9 cellular contexts compared by ENCODE assay signal in the genomic region with DNA sequence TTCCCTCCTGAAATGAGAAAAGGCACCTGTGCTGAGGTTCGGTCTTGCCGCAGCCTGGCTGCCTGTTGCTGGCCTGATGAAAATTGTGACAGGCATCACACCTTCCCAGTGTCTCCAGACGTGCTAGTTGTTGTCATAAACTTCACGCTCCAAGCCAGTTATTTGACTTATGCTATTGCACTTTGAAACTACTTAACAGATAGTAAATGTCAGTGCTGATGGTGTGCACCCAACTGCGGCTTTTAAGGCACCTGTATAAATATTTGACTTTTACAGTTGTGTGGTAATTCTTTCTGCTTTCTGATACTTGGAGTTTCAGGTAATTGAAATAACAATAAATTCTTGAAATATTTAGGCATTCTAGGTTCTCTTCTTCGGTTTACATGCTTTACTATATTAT. TPM values are rescaled to one million over a fixed set of nuclear protein-coding genes. Genes with fewer than 3 reads are reported as not detected.
DNase-seq lines count a peak whose midpoint lies in the region; ATAC-seq and TF ChIP-seq lines count a peak whose summit lies in the region.
"Had no signal": no experiment of that assay in that cellular context is flagged by ENCODE, and none has a peak within 500 bp of the region (broad histone marks: within the 10 kb centered on the region; RNA-seq: fewer than 3 reads in every experiment).

No MANE protein-coding gene starts in this region.

- H3K9me3 Mint-ChIP-seq in osteocyte (ENCODE audit: unreplicated experiment): no peaks in the 10 kb centered on the region

- H3K27ac ChIP-seq in esophagus squamous epithelium: no peak overlapping the region
- H3K27ac ChIP-seq in substantia nigra (ENCODE audit: low read depth, low read length, poor library complexity, severe bottlenecking): no peak overlapping the region
- H3K27ac ChIP-seq: epithelial cell of prostate had no signal

- no peaks in the 10 kb centered on the region for H3K27me3 Mint-ChIP-seq in osteocyte (ENCODE audit: unreplicated experiment)

- peak overlapping the region in 3 of 4 donors; percentile 78 to 96 (median 85) for H3K4me3 ChIP-seq in esophagus squamous epithelium

- TF ChIP-seq POLR2A in esophagus squamous epithelium (IDR thresholded peaks at IDR 0.05): no peak

- intact Hi-C loops in esophagus squamous epithelium (cut with DNase I): no loop called here

- H3K4me1 ChIP-seq in esophagus squamous epithelium: peaks cover 7 to 45% (median 10%) of the 10 kb centered on the region in 3 donors

- peak overlapping the region; percentile 79 for H3K4me3 Mint-ChIP-seq in osteocyte (ENCODE audit: unreplicated experiment)

- H3K36me3 Mint-ChIP-seq in osteocyte (ENCODE audit: unreplicated experiment): no peaks in the 10 kb centered on the region

- H3K27ac Mint-ChIP-seq in osteocyte (ENCODE audit: unreplicated experiment): peak overlapping the region; percentile 48

- H3K36me3 ChIP-seq in esophagus squamous epithelium: no peaks in the 10 kb centered on the region

- peak; percentile 68 for DNase-seq in DMS53 (lab: John Stamatoyannopoulos, UW)
- peak; percentile 17 for DNase-seq in NCI-H526 treated with DMSO at 0.1 percent for 48 hours (lab: John Stamatoyannopoulos, UW)
- DNase-seq in esophagus squamous epithelium (lab: John Stamatoyannopoulos, UW): no peak
- no peak for DNase-seq in osteocyte (ENCODE audit: extremely low spot score, unreplicated experiment)
- no peak for DNase-seq in substantia nigra (lab: John Stamatoyannopoulos, UW)
- DNase-seq in stimulated activated CD8-positive, alpha-beta memory T cell treated with anti-CD3 and anti-CD28 coated beads, Interleukin-4, amount 100 ng/mL, for 48 hours: no peak

- no peak for TF ChIP-seq CTCF in esophagus squamous epithelium (IDR thresholded peaks at IDR 0.05)
- TF ChIP-seq CTCF in osteocyte (IDR thresholded peaks at IDR 0.05): no peak

- no peaks in the 10 kb centered on the region for H3K9me3 ChIP-seq in esophagus squamous epithelium

- ATAC-seq in HG02885 (IDR thresholded peaks at IDR 0.05; ENCODE audit: poor library complexity, unreplicated experiment) (no peak), GM18873 (IDR thresholded peaks at IDR 0.05; ENCODE audit: low FRiP score, unreplicated experiment) (no peak)

- no peaks in the 10 kb centered on the region for H3K27me3 ChIP-seq in esophagus squamous epithelium

- WGBS in esophagus squamous epithelium, 2 donors: 36 to 45% methylated on average over 5 to 6 of the region's 6 CpGs

- peaks cover 40% of the 10 kb centered on the region for H3K4me1 Mint-ChIP-seq in osteocyte (ENCODE audit: unreplicated experiment)

RNA-seq across cellular contexts. Expression of gene WWC2, which starts 1.8 kb away (rescaled TPM):
- total RNA-seq in esophagus squamous epithelium (10 to 100 TPM in 1 of 4 donors, 1 to 10 TPM in 3; 7.4 to 24.8 (median 8.0) TPM), osteocyte (47.2 and 53.5 TPM in 2 replicates)

Comparison
In these comparisons a context has a peak if more than half of its experiments do, and no peak if none do; other contexts are left out.
1. DNase-seq: peak in DMS53 (single experiment) and NCI-H526 treated with DMSO at 0.1 percent for 48 hours (single experiment); none in esophagus squamous epithelium (single experiment), osteocyte (single experiment), substantia nigra (0 of 49) and stimulated activated CD8-positive, alpha-beta memory T cell treated with anti-CD3 and anti-CD28 coated beads, Interleukin-4, amount 100 ng/mL, for 48 hours (single experiment).